ENCODE assay signal across 16 cellular contexts in genomic region chr17:65660947-65661346, GRCh38.
DNase-seq lines count a peak whose midpoint lies in the region; TF ChIP-seq lines count a peak whose summit lies in the region.
"Had no signal": no experiment of that assay in that cellular context is flagged by ENCODE, and none has a peak within 500 bp of the region (broad histone marks: within the 10 kb centered on the region; RNA-seq: fewer than 3 reads in every experiment).

No MANE protein-coding gene starts in this region.

- H3K9me3 Mint-ChIP-seq in CD8-positive, alpha-beta memory T cell, result no peaks in the 10 kb centered on the region

- H3K36me3 Mint-ChIP-seq in CD8-positive, alpha-beta memory T cell, result no peaks in the 10 kb centered on the region
- H3K36me3 Mint-ChIP-seq: stimulated activated memory B cell treated with anti-CD40 and anti-IgM and Interleukin-4, amounts not matched to agents 10 μg/mL and 1 μg/mL and 100 μg/mL, for 72 hours; type B pancreatic cell had no signal

- no peaks in the 10 kb centered on the region for H3K9me3 ChIP-seq in prostate gland
- H3K9me3 ChIP-seq in CD8-positive, alpha-beta memory T cell (ENCODE audit: low read length), result no peaks in the 10 kb centered on the region
- H3K9me3 ChIP-seq: BLaER1, left ventricle myocardium inferior had no signal

- H3K36me3 ChIP-seq in prostate gland, result no peaks in the 10 kb centered on the region
- no peaks in the 10 kb centered on the region for H3K36me3 ChIP-seq in CD8-positive, alpha-beta memory T cell (ENCODE audit: insufficient read depth, low read length)
- H3K36me3 ChIP-seq: BLaER1, left ventricle myocardium inferior had no signal

- in situ Hi-C loops in astrocyte of the spinal cord (cut with HindIII; ENCODE audit: low sequenced_read_pairs), result no loop called here

- peaks cover 0 to 3% of the 10 kb centered on the region in 2 donors for H3K27me3 Mint-ChIP-seq in CD8-positive, alpha-beta memory T cell
- H3K27me3 Mint-ChIP-seq: stimulated activated memory B cell treated with anti-CD40 and anti-IgM and Interleukin-4, amounts not matched to agents 10 μg/mL and 1 μg/mL and 100 μg/mL, for 72 hours had no signal

- no peak overlapping the region for H3K27ac Mint-ChIP-seq in CD8-positive, alpha-beta memory T cell
- H3K27ac Mint-ChIP-seq: stimulated activated memory B cell treated with anti-CD40 and anti-IgM and Interleukin-4, amounts not matched to agents 10 μg/mL and 1 μg/mL and 100 μg/mL, for 72 hours; type B pancreatic cell had no signal

- no peaks in the 10 kb centered on the region for H3K4me1 ChIP-seq in prostate gland (replicated peaks)
- H3K4me1 ChIP-seq in CD8-positive, alpha-beta memory T cell (ENCODE audit: insufficient read depth, low read length), result no peaks in the 10 kb centered on the region
- H3K4me1 ChIP-seq: BLaER1, left ventricle myocardium inferior had no signal

- no peaks in the 10 kb centered on the region for H3K27me3 ChIP-seq in prostate gland (replicated peaks; ENCODE audit: insufficient read depth)
- H3K27me3 ChIP-seq in CD8-positive, alpha-beta memory T cell (ENCODE audit: insufficient read depth, low read length, poor library complexity, severe bottlenecking), result no peaks in the 10 kb centered on the region
- H3K27me3 ChIP-seq: BLaER1 had no signal

- no peaks in the 10 kb centered on the region for H3K4me1 Mint-ChIP-seq in CD8-positive, alpha-beta memory T cell
- H3K4me1 Mint-ChIP-seq: stimulated activated memory B cell treated with anti-CD40 and anti-IgM and Interleukin-4, amounts not matched to agents 10 μg/mL and 1 μg/mL and 100 μg/mL, for 72 hours had no signal

- no peak for TF ChIP-seq POLR2A in prostate gland (IDR thresholded peaks at IDR 0.05)

- 89% methylated on average over 2 of the region's 2 CpGs for WGBS in prostate gland

- peak; percentile 83 for DNase-seq in AG10803 (ENCODE audit: low read depth)
- peak; percentile 47 for DNase-seq in HCEC 1CT
- peak; percentile 56 for DNase-seq in astrocyte of the spinal cord (ENCODE audit: low read depth, low spot score)
- peak; percentile 85 for DNase-seq in glomerular endothelial cell (ENCODE audit: extremely low read depth, low read depth, low spot score)
- no peak for DNase-seq in prostate gland (ENCODE audit: low spot score)
- no peak for DNase-seq in DMS 273 (lab: John Stamatoyannopoulos, UW; ENCODE audit: unreplicated experiment)
- no peak for DNase-seq in NCI-H510A (lab: John Stamatoyannopoulos, UW)
- no peak for DNase-seq in CD8-positive, alpha-beta memory T cell
- DNase-seq: activated gamma-delta T cell treated with Interleukin-2 at 50 U/mL for 16 hours, caudate nucleus, left ventricle myocardium inferior, NCI-H1105, NCI-H2227 treated with DMSO at 0.1 percent for 48 hours had no signal

- H3K27ac ChIP-seq in prostate gland, result no peak overlapping the region
- H3K27ac ChIP-seq in CD8-positive, alpha-beta memory T cell (ENCODE audit: low read depth, low read length), result no peak overlapping the region
- H3K27ac ChIP-seq: BLaER1, left ventricle myocardium inferior had no signal

- peak overlapping the region in 1 of 7 donors; percentile 24 for H3K4me3 Mint-ChIP-seq in CD8-positive, alpha-beta memory T cell
- H3K4me3 Mint-ChIP-seq: stimulated activated memory B cell treated with anti-CD40 and anti-IgM and Interleukin-4, amounts not matched to agents 10 μg/mL and 1 μg/mL and 100 μg/mL, for 72 hours; type B pancreatic cell had no signal

- no peak for TF ChIP-seq CTCF in AG10803 (conservative IDR thresholded peaks at IDR 0.05; ENCODE audit: low read length)
- no peak for TF ChIP-seq CTCF in astrocyte of the spinal cord (IDR thresholded peaks at IDR 0.05; ENCODE audit: low read depth, low read length)
- TF ChIP-seq CTCF in prostate gland (IDR thresholded peaks at IDR 0.05), result no peak

- intact Hi-C loops in prostate gland (cut with DNase I), result no loop called here

- POLR2A ChIA-PET in CD8-positive, alpha-beta memory T cell (lab: Charles Lee), result no interaction called here

- CTCF ChIA-PET in CD8-positive, alpha-beta memory T cell (lab: Charles Lee), result no interaction called here

- H3K4me3 ChIP-seq in AG10803 (ENCODE audit: low read length) (no peak overlapping the region), astrocyte of the spinal cord (ENCODE audit: low read depth, low read length) (no peak overlapping the region), prostate gland (no peak overlapping the region)
- no peak overlapping the region for H3K4me3 ChIP-seq in CD8-positive, alpha-beta memory T cell (ENCODE audit: low read length)
- H3K4me3 ChIP-seq: BLaER1, left ventricle myocardium inferior had no signal

Comparison
In these comparisons a context has a peak if more than half of its experiments do, and no peak if none do; other contexts are left out.
1. DNase-seq: peak in AG10803 (single experiment), HCEC 1CT (single experiment), astrocyte of the spinal cord (single experiment) and glomerular endothelial cell (single experiment); none in prostate gland (single experiment), DMS 273 (single experiment), NCI-H510A (single experiment) and CD8-positive, alpha-beta memory T cell (0 of 5).